ENCODE assay signal across 12 cellular contexts in the genomic region with DNA sequence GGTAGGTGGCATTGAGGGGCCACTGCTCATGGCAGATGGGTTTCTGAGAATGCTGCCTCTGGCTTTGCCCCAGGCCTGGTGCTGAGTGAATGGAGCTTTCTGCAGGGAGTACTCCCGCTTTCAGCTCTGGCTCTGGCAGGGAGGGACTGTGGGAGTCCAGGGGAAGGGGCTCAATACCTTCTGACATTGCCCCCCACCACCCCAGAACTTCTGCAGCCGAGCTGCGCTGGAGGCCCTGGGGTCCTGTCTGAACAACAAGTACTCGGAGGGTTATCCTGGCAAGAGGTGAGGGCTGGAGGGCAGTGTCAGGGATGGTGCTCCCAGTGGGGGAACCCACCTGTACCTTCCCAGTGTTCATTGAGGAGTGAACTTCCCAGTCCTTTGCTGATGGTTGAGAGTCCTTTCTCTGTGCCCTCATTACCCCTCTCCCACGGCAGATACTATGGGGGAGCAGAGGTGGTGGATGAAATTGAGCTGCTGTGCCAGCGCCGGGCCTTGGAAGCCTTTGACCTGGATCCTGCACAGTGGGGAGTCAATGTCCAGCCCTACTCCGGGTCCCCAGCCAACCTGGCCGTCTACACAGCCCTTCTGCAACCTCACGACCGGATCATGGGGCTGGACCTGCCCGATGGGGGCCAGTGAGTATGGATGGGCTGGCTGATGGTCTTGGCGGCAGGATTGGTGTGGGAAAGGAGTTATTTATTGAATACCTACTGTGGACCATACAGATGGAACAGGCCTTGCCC. TPM values are rescaled to one million over a fixed set of nuclear protein-coding genes. Genes with fewer than 3 reads are reported as not detected.
A peak's percentile ranks its signal among the peaks of the same experiment; 100 is the strongest.
DNase-seq lines count a peak whose midpoint lies in the region; ATAC-seq, FAIRE-seq and TF ChIP-seq lines count a peak whose summit lies in the region.
"Had no signal": no experiment of that assay in that cellular context is flagged by ENCODE, and none has a peak within 500 bp of the region (broad histone marks: within the 10 kb centered on the region; RNA-seq: fewer than 3 reads in every experiment).

No MANE protein-coding gene starts in this region.

- no peak for DNase-seq in A549 (ENCODE audit: low read depth in 1 of 2, low spot score in 1 of 2)
- DNase-seq in GM12864 (ENCODE audit: low read depth), result no peak
- DNase-seq in activated B cell treated with CpG ODN at 0.5 μM for 24 hours, result no peak
- no peak for DNase-seq in UCSD-AML1 (lab: John Stamatoyannopoulos, UW; ENCODE audit: unreplicated experiment)
- DNase-seq in ascending aorta (ENCODE audit: low spot score in 2 of 2), result no peak
- no peak for DNase-seq in GF-D8 (lab: John Stamatoyannopoulos, UW)
- no peak for DNase-seq in NCI-H2107 treated with DMSO at 0.1 percent for 48 hours (lab: John Stamatoyannopoulos, UW; ENCODE audit: unreplicated experiment)
- DNase-seq: DMS79; NCI-H524 treated with DMSO at 0.1 percent for 48 hours; stimulated activated CD4-positive, alpha-beta T cell treated with anti-CD3 and anti-CD28 coated beads, Interleukin-4, amount 100 ng/mL, for 24 hours had no signal

- H3K36me3 ChIP-seq in iPS-20b (ENCODE audit: insufficient read depth, low read depth, low read length), result peaks cover 42% of the 10 kb centered on the region
- H3K36me3 ChIP-seq in ascending aorta, result peaks cover 23 to 31% of the 10 kb centered on the region in 2 donors

- H3K4me3 ChIP-seq in A549, result peak overlapping the region; percentile 78; the same call in 2 of the 3 replicates
- H3K4me3 ChIP-seq in GM12864 (ENCODE audit: low read depth, low read length), result peak overlapping the region; percentile 79
- peak overlapping the region; percentile 90; the same call in 1 of the 2 replicates for H3K4me3 ChIP-seq in iPS-20b (ENCODE audit: low read length)
- peak overlapping the region in 1 of 2 donors; percentile 65 for H3K4me3 ChIP-seq in ascending aorta

- H3K9ac ChIP-seq in iPS-20b (ENCODE audit: low read depth, low read length), result peak overlapping the region; percentile 98; the same call in 1 of the 2 replicates

- WGBS in A549 (ENCODE audit: missing lambda C conversion rate), result 90% methylated on average over 10 of the region's 13 CpGs

- CTCF ChIA-PET in A549 (lab: Yijun Ruan, JAX) (interaction anchor here (0.7 to 26.5 kb wide), 5 partner anchors 10 to 107 kb away, joined by 3 to 615 read pairs (median 3); a partner anchor contains a TSS), activated B cell treated with CpG ODN at 0.5 μM for 24 hours (lab: Charles Lee) (interaction anchor here (2.6 to 20.9 kb wide), 2 partner anchors 8 to 15 kb away, joined by 35 to 390 read pairs; a partner anchor contains a TSS)

- FAIRE-seq in A549 (lab: Jason Lieb, UNC), result no peak
- FAIRE-seq: endometrium had no signal

- peaks cover 54% of the 10 kb centered on the region for H3K36me3 Mint-ChIP-seq in activated B cell treated with CpG ODN at 0.5 μM for 24 hours (ENCODE audit: low read depth)

- H3K27me3 Mint-ChIP-seq in activated B cell treated with CpG ODN at 0.5 μM for 24 hours, result no peaks in the 10 kb centered on the region

- H3K27me3 ChIP-seq in iPS-20b (ENCODE audit: insufficient read depth, low read length) (peaks cover 66% of the 10 kb centered on the region), ascending aorta (no peaks in the 10 kb centered on the region)

- peak overlapping the region; percentile 97 for H3K27ac Mint-ChIP-seq in activated B cell treated with CpG ODN at 0.5 μM for 24 hours

- intact Hi-C loops in activated B cell treated with CpG ODN at 0.5 μM for 24 hours (cut with micrococcal nuclease) (no loop called here), ascending aorta (cut with DNase I) (no loop called here)

- H3K27ac ChIP-seq in A549, result peak overlapping the region; percentile 82 to 95; a peak in 3 of 6 replicates
- H3K27ac ChIP-seq in iPS-20b (ENCODE audit: low read length), result no peak overlapping the region
- peak overlapping the region in 1 of 2 donors; percentile 74 for H3K27ac ChIP-seq in ascending aorta

- no peak for TF ChIP-seq EP300 in A549 (IDR thresholded peaks at IDR 0.05)

- TF ChIP-seq CTCF in A549 (IDR thresholded peaks at IDR 0.05), result no peak
- TF ChIP-seq CTCF in GM12864 (IDR thresholded peaks at IDR 0.05; ENCODE audit: low read depth, low read length, missing control alignments), result no peak
- no peak for TF ChIP-seq CTCF in activated B cell treated with CpG ODN at 0.5 μM for 24 hours (IDR thresholded peaks at IDR 0.05)
- no peak for TF ChIP-seq CTCF in ascending aorta (IDR thresholded peaks at IDR 0.05)

- H3K4me2 ChIP-seq in A549, result peak overlapping the region; percentile 98

- H3K4me3 Mint-ChIP-seq in activated B cell treated with CpG ODN at 0.5 μM for 24 hours, result peak overlapping the region; percentile 98

- peaks cover 12% of the 10 kb centered on the region; the same call in 2 of the 3 replicates for H3K4me1 ChIP-seq in A549
- peaks cover 24% of the 10 kb centered on the region for H3K4me1 ChIP-seq in iPS-20b (ENCODE audit: insufficient read depth, low read length)
- peaks cover 0 to 16% of the 10 kb centered on the region in 2 donors for H3K4me1 ChIP-seq in ascending aorta

- H3K4me1 Mint-ChIP-seq in activated B cell treated with CpG ODN at 0.5 μM for 24 hours, result peaks cover 88% of the 10 kb centered on the region

- no peak for TF ChIP-seq POLR2A in A549 (IDR thresholded peaks at IDR 0.05; ENCODE audit: low read length)

- ATAC-seq in A549 (no peak), activated B cell treated with CpG ODN at 0.5 μM for 24 hours (ENCODE audit: low read depth) (no peak)

- no peaks in the 10 kb centered on the region for H3K9me3 Mint-ChIP-seq in activated B cell treated with CpG ODN at 0.5 μM for 24 hours

- H3K9me3 ChIP-seq in A549 (no peaks in the 10 kb centered on the region), iPS-20b (ENCODE audit: insufficient read depth, low read depth, low read length) (no peaks in the 10 kb centered on the region), ascending aorta (no peaks in the 10 kb centered on the region)

- POLR2A ChIA-PET in A549 (lab: Yijun Ruan, JAX) (no interaction called here), activated B cell treated with CpG ODN at 0.5 μM for 24 hours (lab: Charles Lee) (interaction anchor here (3.9 to 10.6 kb wide), 2 partner anchors 8 to 15 kb away, joined by 65 to 268 read pairs; a partner anchor contains a TSS)

- no peak for TF ChIP-seq RAD21 in A549 (conservative IDR thresholded peaks at IDR 0.05 in 1 of 2, IDR thresholded peaks at IDR 0.05 in 1 of 2)

TF ChIP-seq in A549, 52 proteins besides CTCF, POLR2A, EP300 and RAD21:
- no peak for TF ChIP-seq SREBF2 (IDR thresholded peaks at IDR 0.05)
- TF ChIP-seq BHLHE40 (IDR thresholded peaks at IDR 0.05; ENCODE audit: low read depth, low read length), result no peak
- no peak for TF ChIP-seq HOXB5 (CRISPR knock-in tag; IDR thresholded peaks at IDR 0.05)
- TF ChIP-seq KDM1A (IDR thresholded peaks at IDR 0.05; ENCODE audit: low read depth), result no peak

RNA-seq across cellular contexts. Expression of a gene that starts 1.9 kb away (rescaled TPM):
- polyA plus RNA-seq in A549 (2011; rRNA removed) (110 and 113 TPM in 2 replicates), A549 (2017; fragmentation: RNase III; extraction: RNeasy Plus Mini Kit Qiagen cat#74134 plus additional on column Dnase treatment) (150 to 166 TPM (median 156 TPM) in 3 replicates)
- 303 and 306 TPM in 2 replicates for polyA plus RNA-seq in A549 (2012; cell fraction: cytosol; rRNA removed)
- 517 and 642 TPM in 2 replicates for polyA plus RNA-seq in A549 (2012; cell fraction: nucleus; rRNA removed)
- 161 and 189 TPM in 2 replicates for polyA minus RNA-seq in A549 (2011; rRNA and poly(A)+ RNA removed)
- total RNA-seq in activated B cell treated with CpG ODN at 0.5 μM for 24 hours (268 and 270 TPM in 2 replicates), ascending aorta (136 TPM)

RNA-seq across cellular contexts. Expression of a gene that starts 14.9 kb away (rescaled TPM):
- polyA plus RNA-seq in A549 (2011; rRNA removed) (0.52 and 0.69 TPM in 2 replicates), A549 (2017; fragmentation: RNase III; extraction: RNeasy Plus Mini Kit Qiagen cat#74134 plus additional on column Dnase treatment) (3.3 to 4.5 TPM (median 3.5 TPM) in 3 replicates)
- 1.9 and 2.9 TPM in 2 replicates for polyA plus RNA-seq in A549 (2012; cell fraction: cytosol; rRNA removed)
- 2.4 and 3.2 TPM in 2 replicates for polyA plus RNA-seq in A549 (2012; cell fraction: nucleus; rRNA removed)
- polyA minus RNA-seq in A549 (2011; rRNA and poly(A)+ RNA removed), result 0.95 and 1.5 TPM in 2 replicates
- total RNA-seq in activated B cell treated with CpG ODN at 0.5 μM for 24 hours (3.4 and 3.5 TPM in 2 replicates), ascending aorta (not detected)

RNA-seq across cellular contexts. Expression of a gene that starts 19.5 kb away (rescaled TPM):
- polyA plus RNA-seq in A549 (2011; rRNA removed) (0.40 and 0.62 TPM in 2 replicates), A549 (2017; fragmentation: RNase III; extraction: RNeasy Plus Mini Kit Qiagen cat#74134 plus additional on column Dnase treatment) (0.43 to 0.59 TPM (median 0.54 TPM) in 3 replicates)
- 0.32 and 0.41 TPM in 2 replicates for polyA plus RNA-seq in A549 (2012; cell fraction: cytosol; rRNA removed)
- 1.8 and 2.2 TPM in 2 replicates for polyA plus RNA-seq in A549 (2012; cell fraction: nucleus; rRNA removed)
- polyA minus RNA-seq in A549 (2011; rRNA and poly(A)+ RNA removed), result 0.45 and 0.68 TPM in 2 replicates
- total RNA-seq in activated B cell treated with CpG ODN at 0.5 μM for 24 hours (4.6 and 5.5 TPM in 2 replicates), ascending aorta (not detected)
